Comparison of ENCODE assay signal across 27 cellular contexts in genomic region chr11:45864041-45864440, GRCh38. TPM values are rescaled to one million over a fixed set of nuclear protein-coding genes. Genes with fewer than 3 reads are reported as not detected.
A peak's percentile ranks its signal among the peaks of the same experiment; 100 is the strongest.
DNase-seq lines count a peak whose midpoint lies in the region; ATAC-seq, FAIRE-seq and TF ChIP-seq lines count a peak whose summit lies in the region.
"Had no signal": no experiment of that assay in that cellular context is flagged by ENCODE, and none has a peak within 500 bp of the region (broad histone marks: within the 10 kb centered on the region; RNA-seq: fewer than 3 reads in every experiment).

No MANE protein-coding gene starts in this region.

- peaks cover 0 to 29% of the 10 kb centered on the region in 2 experiments for H3K36me3 ChIP-seq in endothelial cell of umbilical vein (ENCODE audit: control insufficient read depth in 2 of 2, extremely low read depth in 1 of 2, insufficient read depth in 2 of 2, low read length in 2 of 2)

- POLR2A ChIA-PET in endothelial cell of umbilical vein (lab: Charles Lee) = no interaction called here

- dilution Hi-C loops in endothelial cell of umbilical vein (cut with MboI; ENCODE audit: extremely low pct_ligation_motif_present, low sequenced_read_pairs) = no loop called here

- no peak overlapping the region for H2AFZ ChIP-seq in endothelial cell of umbilical vein (ENCODE audit: low read depth, low read length)

- H3K4me2 ChIP-seq in endothelial cell of umbilical vein (ENCODE audit: insufficient read depth, low read length) = no peak overlapping the region
- H3K4me2 ChIP-seq: A549; BLaER1 treated with 17β-estradiol and CSF1 and Interleukin-3, amounts not matched to agents 10 nM and 100 nM had no signal

- H3K4me3 ChIP-seq in astrocyte of the cerebellum (ENCODE audit: low read depth, low read length) = no peak overlapping the region
- H3K4me3 ChIP-seq in endothelial cell of umbilical vein (replicated peaks in 1 of 3; ENCODE audit: insufficient read depth in 1 of 3, low read depth in 1 of 3, low read length in 3 of 3) = no peak overlapping the region
- H3K4me3 ChIP-seq in fibroblast of the aortic adventitia (ENCODE audit: low read depth, low read length) = no peak overlapping the region
- H3K4me3 ChIP-seq in foreskin fibroblast (ENCODE audit: low read depth in 1 of 2, low read length in 2 of 2) = no peak overlapping the region
- H3K4me3 ChIP-seq: A549; BLaER1 treated with 17β-estradiol and CSF1 and Interleukin-3, amounts not matched to agents 10 nM and 100 nM; HAP-1 had no signal

- BruUV-seq in endothelial cell of umbilical vein (replicated peaks; lab: Mats Ljungman, UMichigan) = no TSS peak

- peak; percentile 56 for DNase-seq in G401 (ENCODE audit: low spot score)
- peak; percentile 47 for DNase-seq in astrocyte of the cerebellum (ENCODE audit: low read depth)
- DNase-seq in endothelial cell of umbilical vein (ENCODE audit: low read depth, low spot score) = peak; percentile 56
- peak; percentile 82 for DNase-seq in fibroblast of the aortic adventitia (ENCODE audit: low read depth)
- DNase-seq in NCI-H82 treated with DMSO at 0.1 percent for 48 hours (lab: John Stamatoyannopoulos, UW; ENCODE audit: unreplicated experiment) = no peak
- no peak for DNase-seq in foreskin fibroblast
- DNase-seq: 8988T; ACHN; AML-193; BE2C; CD4-positive, alpha-beta T cell; CD8-positive, alpha-beta memory T cell; DMS 273 treated with DMSO at 0.1 percent for 48 hours; DMS79; EL; GF-D8; GOT3; HFFc6 had no signal

- H3K79me2 ChIP-seq in endothelial cell of umbilical vein (ENCODE audit: control insufficient read depth, insufficient read depth, low read length) = no peaks in the 10 kb centered on the region

- TF ChIP-seq POLR2A in endothelial cell of umbilical vein (IDR thresholded peaks at IDR 0.05; ENCODE audit: low read depth, low read length) = no peak

- CTCF ChIA-PET in endothelial cell of umbilical vein (lab: Charles Lee) = no interaction called here

- intact Hi-C loops in endothelial cell of umbilical vein (cut with micrococcal nuclease) = no loop called here

- no peaks in the 10 kb centered on the region for H3K9me1 ChIP-seq in endothelial cell of umbilical vein (replicated peaks; ENCODE audit: control insufficient read depth, extremely low read depth, insufficient read depth, low read length)

- FAIRE-seq in endothelial cell of umbilical vein (lab: Jason Lieb, UNC) = no peak
- FAIRE-seq: A549, D721Med, GM12891, GM18507, H54 had no signal

- in situ Hi-C loops in G401 (cut with HindIII; ENCODE audit: low sequenced_read_pairs) = loop anchor here (25.0 kb wide), 1 partner anchor 348 kb away; no protein-coding TSS in a partner anchor
- in situ Hi-C loops in astrocyte of the cerebellum (cut with HindIII; ENCODE audit: low sequenced_read_pairs) = no loop called here

- H3K9ac ChIP-seq in endothelial cell of umbilical vein (replicated peaks; ENCODE audit: extremely low read depth, insufficient read depth, low read length) = no peak overlapping the region
- H3K9ac ChIP-seq: BLaER1 treated with 17β-estradiol and CSF1 and Interleukin-3, amounts not matched to agents 10 nM and 100 nM had no signal

- ATAC-seq in GM19452 (IDR thresholded peaks at IDR 0.05; ENCODE audit: unreplicated experiment) = no peak
- ATAC-seq: A549 had no signal

- no peak overlapping the region for H3K27ac ChIP-seq in endothelial cell of umbilical vein (ENCODE audit: insufficient read depth, low read depth, low read length)
- H3K27ac ChIP-seq: A549; BLaER1 treated with 17β-estradiol and CSF1 and Interleukin-3, amounts not matched to agents 10 nM and 100 nM had no signal

- no peak for TF ChIP-seq CTCF in astrocyte of the cerebellum (IDR thresholded peaks at IDR 0.05; ENCODE audit: low read depth, low read length, missing control alignments)
- TF ChIP-seq CTCF in endothelial cell of umbilical vein (IDR thresholded peaks at IDR 0.05; ENCODE audit: extremely low read depth in 1 of 2, insufficient read depth in 1 of 2, low read depth in 1 of 2, low read length in 2 of 2) = no peak
- TF ChIP-seq CTCF in fibroblast of the aortic adventitia (IDR thresholded peaks at IDR 0.05; ENCODE audit: insufficient read depth, low read length) = no peak
- TF ChIP-seq CTCF in foreskin fibroblast (IDR thresholded peaks at IDR 0.05; ENCODE audit: low read depth, low read length) = no peak

- H4K20me1 ChIP-seq in endothelial cell of umbilical vein (replicated peaks; ENCODE audit: control insufficient read depth, extremely low read depth, insufficient read depth, low read length) = no peaks in the 10 kb centered on the region

- peaks cover 8% of the 10 kb centered on the region for H3K4me1 ChIP-seq in endothelial cell of umbilical vein (ENCODE audit: control insufficient read depth, extremely low read depth, insufficient read depth, low read length)
- H3K4me1 ChIP-seq: A549, HAP-1 had no signal

- H3K9me3 ChIP-seq in endothelial cell of umbilical vein (replicated peaks; ENCODE audit: control insufficient read depth, insufficient read depth, low read length) = no peaks in the 10 kb centered on the region
- H3K9me3 ChIP-seq: A549; BE2C; BLaER1 treated with 17β-estradiol and CSF1 and Interleukin-3, amounts not matched to agents 10 nM and 100 nM; HAP-1 had no signal

- no peaks in the 10 kb centered on the region for H3K27me3 ChIP-seq in endothelial cell of umbilical vein (ENCODE audit: control insufficient read depth in 2 of 2, insufficient read depth in 2 of 2, low read length in 2 of 2)
- H3K27me3 ChIP-seq: BE2C; BLaER1 treated with 17β-estradiol and CSF1 and Interleukin-3, amounts not matched to agents 10 nM and 100 nM had no signal

RNA-seq across cellular contexts. Expression of gene CRY2, which starts 16.8 kb away (rescaled TPM):
- total RNA-seq in G401 (2014; rRNA removed; shearing (Covaris generic)) = 12.6 and 13.1 TPM in 2 replicates
- total RNA-seq in endothelial cell of umbilical vein (8.8 and 11.7 TPM in 2 replicates), fibroblast of the aortic adventitia (ENCODE audit: low replicate concordance) (12.6 and 19.6 TPM in 2 replicates)
- polyA plus RNA-seq in endothelial cell of umbilical vein = 7.1 and 7.7 TPM in 2 replicates
- polyA plus RNA-seq in endothelial cell of umbilical vein (2011; cell fraction: cytosol; rRNA removed) = 3.9 and 4.2 TPM in 2 replicates
- polyA plus RNA-seq in endothelial cell of umbilical vein (2011; cell fraction: nucleus; rRNA removed) = 23.2 and 24.2 TPM in 2 replicates
- polyA plus RNA-seq in endothelial cell of umbilical vein (2012) = 4.5 and 6.4 TPM in 2 replicates
- polyA minus RNA-seq in endothelial cell of umbilical vein = 18.9 and 21.8 TPM in 2 replicates
- polyA minus RNA-seq in endothelial cell of umbilical vein (2011; cell fraction: cytosol; rRNA and poly(A)+ RNA removed) = 6.7 TPM
- polyA minus RNA-seq in endothelial cell of umbilical vein (2011; cell fraction: nucleus; rRNA and poly(A)+ RNA removed) = 20.3 and 22.4 TPM in 2 replicates

RNA-seq across cellular contexts. Expression of gene MAPK8IP1, which starts 21.4 kb away (rescaled TPM):
- total RNA-seq in G401 (2014; rRNA removed; shearing (Covaris generic)) = 32.5 and 38.5 TPM in 2 replicates
- total RNA-seq in endothelial cell of umbilical vein (4.8 and 5.3 TPM in 2 replicates), fibroblast of the aortic adventitia (ENCODE audit: low replicate concordance) (8.0 and 8.1 TPM in 2 replicates)
- polyA plus RNA-seq in endothelial cell of umbilical vein = 4.1 and 6.8 TPM in 2 replicates
- 3.2 and 3.9 TPM in 2 replicates for polyA plus RNA-seq in endothelial cell of umbilical vein (2011; cell fraction: cytosol; rRNA removed)
- polyA plus RNA-seq in endothelial cell of umbilical vein (2011; cell fraction: nucleus; rRNA removed) = 2.5 and 2.8 TPM in 2 replicates
- polyA plus RNA-seq in endothelial cell of umbilical vein (2012) = 3.8 and 4.9 TPM in 2 replicates
- polyA minus RNA-seq in endothelial cell of umbilical vein = 2.3 and 2.9 TPM in 2 replicates
- 1.1 TPM for polyA minus RNA-seq in endothelial cell of umbilical vein (2011; cell fraction: cytosol; rRNA and poly(A)+ RNA removed)
- polyA minus RNA-seq in endothelial cell of umbilical vein (2011; cell fraction: nucleus; rRNA and poly(A)+ RNA removed) = 1.3 TPM in 2 replicates
- polyA plus RNA-seq: CD14-positive monocyte had no signal

RNA-seq across cellular contexts. Expression of gene FREY1, which starts 43.0 kb away (rescaled TPM):
- total RNA-seq in G401 (2014; rRNA removed; shearing (Covaris generic)) = 0.24 TPM in 1 of 2 replicates, not detected in the other
- 1.1 and 1.4 TPM in 2 replicates for total RNA-seq in endothelial cell of umbilical vein
- 0.53 and 0.84 TPM in 2 replicates for polyA plus RNA-seq in endothelial cell of umbilical vein
- polyA plus RNA-seq in endothelial cell of umbilical vein (2011; cell fraction: cytosol; rRNA removed) = 0.20 and 0.30 TPM in 2 replicates
- polyA plus RNA-seq in endothelial cell of umbilical vein (2011; cell fraction: nucleus; rRNA removed) = 2.9 and 4.5 TPM in 2 replicates
- polyA plus RNA-seq in endothelial cell of umbilical vein (2012) = 0.33 TPM in 1 of 2 replicates, not detected in the other
- 1.2 and 3.4 TPM in 2 replicates for polyA minus RNA-seq in endothelial cell of umbilical vein
- polyA minus RNA-seq in endothelial cell of umbilical vein (2011; cell fraction: cytosol; rRNA and poly(A)+ RNA removed) = not detected
- polyA minus RNA-seq in endothelial cell of umbilical vein (2011; cell fraction: nucleus; rRNA and poly(A)+ RNA removed) = 6.7 and 13.2 TPM in 2 replicates
- total RNA-seq in fibroblast of the aortic adventitia (ENCODE audit: low replicate concordance) = 1.6 TPM in 1 of 2 replicates, not detected in the other
- polyA plus RNA-seq: CD14-positive monocyte had no signal

RNA-seq across cellular contexts. Expression of gene PEX16, which starts 53.6 kb away (rescaled TPM):
- total RNA-seq in G401 (2014; rRNA removed; shearing (Covaris generic)) = 32.5 and 38.8 TPM in 2 replicates
- 25.7 and 27.4 TPM in 2 replicates for total RNA-seq in endothelial cell of umbilical vein
- 32.2 and 36.8 TPM in 2 replicates for polyA plus RNA-seq in endothelial cell of umbilical vein
- polyA plus RNA-seq in endothelial cell of umbilical vein (2011; cell fraction: cytosol; rRNA removed) = 22.2 and 27.6 TPM in 2 replicates
- polyA plus RNA-seq in endothelial cell of umbilical vein (2011; cell fraction: nucleus; rRNA removed) = 43.7 and 47.3 TPM in 2 replicates
- 18.1 and 27.9 TPM in 2 replicates for polyA plus RNA-seq in endothelial cell of umbilical vein (2012)
- 14.1 and 19.1 TPM in 2 replicates for polyA minus RNA-seq in endothelial cell of umbilical vein
- 26.3 TPM for polyA minus RNA-seq in endothelial cell of umbilical vein (2011; cell fraction: cytosol; rRNA and poly(A)+ RNA removed)
- 13.8 and 21.0 TPM in 2 replicates for polyA minus RNA-seq in endothelial cell of umbilical vein (2011; cell fraction: nucleus; rRNA and poly(A)+ RNA removed)
- 14.6 and 24.0 TPM in 2 replicates for total RNA-seq in fibroblast of the aortic adventitia (ENCODE audit: low replicate concordance)

RNA-seq across cellular contexts. Expression of gene LARGE2, which starts 58.4 kb away (rescaled TPM):
- total RNA-seq in G401 (2014; rRNA removed; shearing (Covaris generic)) = not detected in 2 replicates
- not detected in 2 replicates for total RNA-seq in endothelial cell of umbilical vein
- 0.06 and 0.10 TPM in 2 replicates for polyA plus RNA-seq in endothelial cell of umbilical vein
- polyA plus RNA-seq in endothelial cell of umbilical vein (2011; cell fraction: cytosol; rRNA removed) = 0.04 TPM in 1 of 2 replicates, not detected in the other
- polyA plus RNA-seq in endothelial cell of umbilical vein (2011; cell fraction: nucleus; rRNA removed) = 0.05 TPM in 1 of 2 replicates, not detected in the other
- not detected in 2 replicates for polyA plus RNA-seq in endothelial cell of umbilical vein (2012)
- 0.12 and 0.19 TPM in 2 replicates for polyA minus RNA-seq in endothelial cell of umbilical vein
- not detected for polyA minus RNA-seq in endothelial cell of umbilical vein (2011; cell fraction: cytosol; rRNA and poly(A)+ RNA removed)
- not detected in 2 replicates for polyA minus RNA-seq in endothelial cell of umbilical vein (2011; cell fraction: nucleus; rRNA and poly(A)+ RNA removed)
- not detected in 2 replicates for total RNA-seq in fibroblast of the aortic adventitia (ENCODE audit: low replicate concordance)
- total RNA-seq: HFFc6 had no signal
- polyA plus RNA-seq: CD14-positive monocyte had no signal

Comparison
In these comparisons a context has a peak if more than half of its experiments do, and no peak if none do; other contexts are left out.
1. DNase-seq: peak in G401 (single experiment), astrocyte of the cerebellum (single experiment), endothelial cell of umbilical vein (single experiment) and fibroblast of the aortic adventitia (single experiment); none in NCI-H82 treated with DMSO at 0.1 percent for 48 hours (single experiment) and foreskin fibroblast (0 of 2).